Comparison of ENCODE assay signal across 14 cellular contexts in genomic region chr13:77230560-77230959, GRCh38.
DNase-seq lines count a peak whose midpoint lies in the region; ATAC-seq lines count a peak whose summit lies in the region.
"Had no signal": no experiment of that assay in that cellular context is flagged by ENCODE, and none has a peak within 500 bp of the region (broad histone marks: within the 10 kb centered on the region; RNA-seq: fewer than 3 reads in every experiment).

No MANE protein-coding gene starts in this region.

- ATAC-seq in activated CD8-positive, alpha-beta memory T cell treated with anti-CD3 and anti-CD28 coated beads, Interleukin-2, amount 10 ng/mL, durations not matched to agents 7 days and 5 days: no peak
- ATAC-seq in activated T-helper 17 cell treated with anti-CD3 and anti-CD28 coated beads, Interleukin-2, amount 50 U/mL, for 72 hours (replicated peaks): peak; percentile 47

- H3K4me1 Mint-ChIP-seq in activated CD8-positive, alpha-beta memory T cell treated with anti-CD3 and anti-CD28 coated beads, Interleukin-2, amount 10 ng/mL, durations not matched to agents 7 days and 5 days: peaks cover 11% of the 10 kb centered on the region
- peaks cover 2% of the 10 kb centered on the region for H3K4me1 Mint-ChIP-seq in activated T-helper 17 cell treated with anti-CD3 and anti-CD28 coated beads, Interleukin-2, amount 50 U/mL, for 72 hours
- peaks cover 22% of the 10 kb centered on the region for H3K4me1 Mint-ChIP-seq in stimulated activated naive CD8-positive, alpha-beta T cell treated with anti-CD3 and anti-CD28 coated beads, Interleukin-15, Interleukin-2, amounts not matched to agents 100 ng/mL and 50 ng/mL, for 24 hours (ENCODE audit: low read depth)

- H3K9me3 Mint-ChIP-seq in activated CD8-positive, alpha-beta memory T cell treated with anti-CD3 and anti-CD28 coated beads, Interleukin-2, amount 10 ng/mL, durations not matched to agents 7 days and 5 days (ENCODE audit: low read depth): no peaks in the 10 kb centered on the region
- H3K9me3 Mint-ChIP-seq in activated T-helper 17 cell treated with anti-CD3 and anti-CD28 coated beads, Interleukin-2, amount 50 U/mL, for 72 hours: no peaks in the 10 kb centered on the region
- H3K9me3 Mint-ChIP-seq in stimulated activated naive CD8-positive, alpha-beta T cell treated with anti-CD3 and anti-CD28 coated beads, Interleukin-15, Interleukin-2, amounts not matched to agents 100 ng/mL and 50 ng/mL, for 24 hours: no peaks in the 10 kb centered on the region
- H3K9me3 Mint-ChIP-seq: CD8-positive, alpha-beta memory T cell; H9; IgD-negative memory B cell had no signal

- H3K27ac Mint-ChIP-seq in activated CD8-positive, alpha-beta memory T cell treated with anti-CD3 and anti-CD28 coated beads, Interleukin-2, amount 10 ng/mL, durations not matched to agents 7 days and 5 days: no peak overlapping the region
- H3K27ac Mint-ChIP-seq in activated T-helper 17 cell treated with anti-CD3 and anti-CD28 coated beads, Interleukin-2, amount 50 U/mL, for 72 hours: peak overlapping the region; percentile 44
- peak overlapping the region; percentile 74 for H3K27ac Mint-ChIP-seq in stimulated activated naive CD8-positive, alpha-beta T cell treated with anti-CD3 and anti-CD28 coated beads, Interleukin-15, Interleukin-2, amounts not matched to agents 100 ng/mL and 50 ng/mL, for 24 hours

- H3K27me3 Mint-ChIP-seq in activated CD8-positive, alpha-beta memory T cell treated with anti-CD3 and anti-CD28 coated beads, Interleukin-2, amount 10 ng/mL, durations not matched to agents 7 days and 5 days: no peaks in the 10 kb centered on the region
- H3K27me3 Mint-ChIP-seq in activated T-helper 17 cell treated with anti-CD3 and anti-CD28 coated beads, Interleukin-2, amount 50 U/mL, for 72 hours: no peaks in the 10 kb centered on the region
- H3K27me3 Mint-ChIP-seq in stimulated activated naive CD8-positive, alpha-beta T cell treated with anti-CD3 and anti-CD28 coated beads, Interleukin-15, Interleukin-2, amounts not matched to agents 100 ng/mL and 50 ng/mL, for 24 hours: no peaks in the 10 kb centered on the region
- H3K27me3 Mint-ChIP-seq: CD8-positive, alpha-beta memory T cell; IgD-negative memory B cell had no signal

- H3K4me3 Mint-ChIP-seq in activated CD8-positive, alpha-beta memory T cell treated with anti-CD3 and anti-CD28 coated beads, Interleukin-2, amount 10 ng/mL, durations not matched to agents 7 days and 5 days: no peak overlapping the region
- H3K4me3 Mint-ChIP-seq in activated T-helper 17 cell treated with anti-CD3 and anti-CD28 coated beads, Interleukin-2, amount 50 U/mL, for 72 hours: no peak overlapping the region
- no peak overlapping the region for H3K4me3 Mint-ChIP-seq in stimulated activated naive CD8-positive, alpha-beta T cell treated with anti-CD3 and anti-CD28 coated beads, Interleukin-15, Interleukin-2, amounts not matched to agents 100 ng/mL and 50 ng/mL, for 24 hours
- H3K4me3 Mint-ChIP-seq: CD8-positive, alpha-beta memory T cell; H9; IgD-negative memory B cell had no signal

- CTCF ChIA-PET in activated CD8-positive, alpha-beta memory T cell treated with anti-CD3 and anti-CD28 coated beads, Interleukin-2, amount 10 ng/mL, durations not matched to agents 7 days and 5 days (lab: Charles Lee): no interaction called here

- H3K36me3 Mint-ChIP-seq in activated CD8-positive, alpha-beta memory T cell treated with anti-CD3 and anti-CD28 coated beads, Interleukin-2, amount 10 ng/mL, durations not matched to agents 7 days and 5 days: peaks cover 23% of the 10 kb centered on the region
- H3K36me3 Mint-ChIP-seq in activated T-helper 17 cell treated with anti-CD3 and anti-CD28 coated beads, Interleukin-2, amount 50 U/mL, for 72 hours (ENCODE audit: low read depth): peaks cover 53% of the 10 kb centered on the region
- peaks cover 40% of the 10 kb centered on the region for H3K36me3 Mint-ChIP-seq in stimulated activated naive CD8-positive, alpha-beta T cell treated with anti-CD3 and anti-CD28 coated beads, Interleukin-15, Interleukin-2, amounts not matched to agents 100 ng/mL and 50 ng/mL, for 24 hours (ENCODE audit: low read depth)

- peak; percentile 14 for DNase-seq in activated CD8-positive, alpha-beta memory T cell treated with anti-CD3 and anti-CD28 coated beads, Interleukin-2, amount 50 U/mL, for 4 hours
- DNase-seq in activated CD8-positive, alpha-beta memory T cell treated with anti-CD3 and anti-CD28 coated beads, Interleukin-2, amount 10 ng/mL, durations not matched to agents 7 days and 5 days: no peak
- DNase-seq in OCI-M1 (lab: John Stamatoyannopoulos, UW) (peak; percentile 16), AG08395 (ENCODE audit: low spot score) (no peak), DMS53 treated with DMSO at 0.1 percent for 48 hours (lab: John Stamatoyannopoulos, UW; ENCODE audit: unreplicated experiment) (no peak)
- DNase-seq: BE2C; CD8-positive, alpha-beta memory T cell; H9; NCI-H1930; NCI-H510A treated with DMSO at 0.1 percent for 48 hours; SHP77 had no signal

Comparison
In these comparisons a context has a peak if more than half of its experiments do, and no peak if none do; other contexts are left out.
1. DNase-seq: peak in activated CD8-positive, alpha-beta memory T cell treated with anti-CD3 and anti-CD28 coated beads, Interleukin-2, amount 50 U/mL, for 4 hours (single experiment) and OCI-M1 (single experiment); none in activated CD8-positive, alpha-beta memory T cell treated with anti-CD3 and anti-CD28 coated beads, Interleukin-2, amount 10 ng/mL, durations not matched to agents 7 days and 5 days (single experiment), AG08395 (single experiment) and DMS53 treated with DMSO at 0.1 percent for 48 hours (single experiment).